In genomic region chr19:33224694-33225457, GRCh38 we compare ENCODE assay signal across 18 cellular contexts. TPM values are rescaled to one million over a fixed set of nuclear protein-coding genes. Genes with fewer than 3 reads are reported as not detected.
DNase-seq lines count a peak whose midpoint lies in the region; ATAC-seq and TF ChIP-seq lines count a peak whose summit lies in the region.
"Had no signal": no experiment of that assay in that cellular context is flagged by ENCODE, and none has a peak within 500 bp of the region (broad histone marks: within the 10 kb centered on the region; RNA-seq: fewer than 3 reads in every experiment).

No MANE protein-coding gene starts in this region.

- peak overlapping the region; percentile 20 for H3K9ac ChIP-seq in adipocyte (ENCODE audit: low read length)

- ATAC-seq in left colon = peak; percentile 3
- no peak for ATAC-seq in thoracic aorta (ENCODE audit: insufficient number of reproducible peaks, low FRiP score, low read depth)
- no peak for ATAC-seq in GM19328 (IDR thresholded peaks at IDR 0.05; ENCODE audit: unreplicated experiment)
- ATAC-seq in HG03442 (IDR thresholded peaks at IDR 0.05; ENCODE audit: unreplicated experiment) = no peak

- H3K4me1 ChIP-seq in cardiac muscle cell (ENCODE audit: low read depth) = no peaks in the 10 kb centered on the region
- peaks cover 0 to 17% of the 10 kb centered on the region in 2 donors for H3K4me1 ChIP-seq in right atrium auricular region
- no peaks in the 10 kb centered on the region for H3K4me1 ChIP-seq in adipocyte (ENCODE audit: control insufficient read depth, insufficient read depth, low read length)
- H3K4me1 ChIP-seq in thoracic aorta (ENCODE audit: control insufficient read depth in 1 of 2, low read depth in 2 of 2) = peaks cover 0 to 9% of the 10 kb centered on the region in 2 donors

- peak overlapping the region; percentile 9 for H3K4me3 ChIP-seq in cardiac muscle cell
- H3K4me3 ChIP-seq in right atrium auricular region = peak overlapping the region in 1 of 2 donors; percentile 18
- H3K4me3 ChIP-seq in adipocyte (ENCODE audit: low read length) = peak overlapping the region; percentile 23
- H3K4me3 ChIP-seq in thoracic aorta = peak overlapping the region; percentile 25
- H3K4me3 ChIP-seq: tibial artery had no signal

- H3K27me3 ChIP-seq in cardiac muscle cell (peaks cover 79% of the 10 kb centered on the region), right atrium auricular region (peaks cover 24 to 27% of the 10 kb centered on the region in 2 donors), adipocyte (replicated peaks; ENCODE audit: control insufficient read depth, insufficient read depth, low read length) (peaks cover 42% of the 10 kb centered on the region), thoracic aorta (replicated peaks; ENCODE audit: insufficient read depth) (peaks cover 10% of the 10 kb centered on the region)

- no peaks in the 10 kb centered on the region for H3K9me3 ChIP-seq in cardiac muscle cell (ENCODE audit: low read depth)
- H3K9me3 ChIP-seq in right atrium auricular region = peaks cover 0 to 30% of the 10 kb centered on the region in 2 donors
- peaks cover 25% of the 10 kb centered on the region for H3K9me3 ChIP-seq in adipocyte (ENCODE audit: control insufficient read depth, low read length)
- peaks cover 10% of the 10 kb centered on the region for H3K9me3 ChIP-seq in thoracic aorta

- H3K36me3 ChIP-seq in cardiac muscle cell = no peaks in the 10 kb centered on the region
- H3K36me3 ChIP-seq in right atrium auricular region = no peaks in the 10 kb centered on the region
- H3K36me3 ChIP-seq in adipocyte (ENCODE audit: control insufficient read depth, insufficient read depth, low read length, severe bottlenecking) = no peaks in the 10 kb centered on the region
- no peaks in the 10 kb centered on the region for H3K36me3 ChIP-seq in thoracic aorta

- intact Hi-C loops in left colon (cut with DNase I, micrococcal nuclease) = no loop called here

- TF ChIP-seq CTCF in cardiac muscle cell (IDR thresholded peaks at IDR 0.05; ENCODE audit: low read depth, low read length) (no peak), right atrium auricular region (IDR thresholded peaks at IDR 0.05) (no peak), thoracic aorta (IDR thresholded peaks at IDR 0.05) (no peak)

- H3K27ac ChIP-seq in cardiac muscle cell (no peak overlapping the region), right atrium auricular region (no peak overlapping the region), thoracic aorta (no peak overlapping the region)
- H3K27ac ChIP-seq: tibial artery had no signal

- DNase-seq in cardiac muscle cell (ENCODE audit: low read depth in 1 of 2, low spot score in 1 of 2) = no peak
- DNase-seq in right atrium auricular region (ENCODE audit: low spot score) = no peak
- DNase-seq in adipocyte (ENCODE audit: low read depth) = no peak
- DNase-seq in left colon = no peak
- no peak for DNase-seq in thoracic aorta (ENCODE audit: low spot score)
- DNase-seq in NCI-H2196 (lab: John Stamatoyannopoulos, UW; ENCODE audit: unreplicated experiment) = no peak
- DNase-seq: activated B cell treated with CpG ODN at 0.5 μM for 24 hours; activated naive CD4-positive, alpha-beta T cell treated with Interleukin-2 at 50 U/mL for 16 hours; central memory CD4-positive, alpha-beta T cell; NCI-H187 treated with DMSO at 0.1 percent for 48 hours; NCI-H524 treated with DMSO at 0.1 percent for 48 hours; stimulated activated CD4-positive, alpha-beta T cell treated with anti-CD3 and anti-CD28 coated beads, Interleukin-1b, Interleukin-23, amount 100 ng/mL, for 48 hours; T-helper 1 cell; tibial artery had no signal

RNA-seq across cellular contexts. Expression of gene SLC7A10, which starts 0.8 kb away (rescaled TPM):
- total RNA-seq in cardiac muscle cell (not detected in 2 replicates), right atrium auricular region (under 1 TPM in 1 of 2 donors, not detected in 1; 0.79 TPM), left colon (under 1 TPM in 1 of 2 donors, not detected in 1; 0.22 TPM), thoracic aorta (not detected)
- 0.86 TPM in 1 of 2 replicates, not detected in the other for polyA plus RNA-seq in cardiac muscle cell
- total RNA-seq: activated B cell treated with CpG ODN at 0.5 μM for 24 hours, endothelial cell of umbilical vein, M059J had no signal
- polyA plus RNA-seq: endothelial cell of umbilical vein had no signal

RNA-seq across cellular contexts. Expression of gene LRP3, which starts 30.7 kb away (rescaled TPM):
- total RNA-seq in cardiac muscle cell (38.4 and 51.5 TPM in 2 replicates), right atrium auricular region (10 to 100 TPM; 16.3 to 22.2 TPM), left colon (10 to 100 TPM in 1 of 2 donors, 1 to 10 TPM in 1; 7.2 to 12.4 TPM), thoracic aorta (10 to 100 TPM; 32.2 to 50.9 TPM)
- polyA plus RNA-seq in cardiac muscle cell = 31.8 and 39.4 TPM in 2 replicates
- total RNA-seq: activated B cell treated with CpG ODN at 0.5 μM for 24 hours had no signal
